18 cellular contexts compared by ENCODE assay signal in the genomic region with DNA sequence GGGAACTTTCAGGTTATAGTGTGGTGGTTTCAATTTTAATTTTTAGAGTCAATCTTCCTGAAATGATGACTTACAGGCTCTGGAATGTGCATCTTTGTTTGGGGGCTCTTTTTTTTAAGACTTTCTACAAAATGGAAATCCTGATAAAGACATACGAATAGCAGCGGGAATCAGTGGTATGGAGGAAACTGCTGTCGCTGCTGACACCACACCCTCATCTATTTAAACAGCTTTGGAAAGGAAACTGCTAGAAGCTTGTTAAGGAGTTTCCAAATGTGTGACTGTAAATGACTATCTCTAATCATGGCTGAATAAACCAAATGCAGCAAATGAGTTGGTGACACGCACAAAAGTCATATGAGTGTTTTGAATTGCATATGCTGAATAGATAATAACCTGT.
DNase-seq lines count a peak whose midpoint lies in the region; ATAC-seq and TF ChIP-seq lines count a peak whose summit lies in the region.
"Had no signal": no experiment of that assay in that cellular context is flagged by ENCODE, and none has a peak within 500 bp of the region (broad histone marks: within the 10 kb centered on the region; RNA-seq: fewer than 3 reads in every experiment).

No MANE protein-coding gene starts in this region.

- peak in 1 of 2 donors; percentile 14 for DNase-seq in heart right ventricle
- DNase-seq in right atrium auricular region (ENCODE audit: low spot score): no peak
- peak; percentile 23 for DNase-seq in choroid plexus epithelial cell (ENCODE audit: low read depth)
- no peak for DNase-seq in left ventricle myocardium superior
- DNase-seq in activated T-cell treated with anti-CD3 and anti-CD28 coated beads, Interleukin-2, amount 50 U/mL, for 48 hours: no peak
- no peak for DNase-seq in stimulated activated CD4-positive, alpha-beta T cell treated with anti-CD3 and anti-CD28 coated beads, Interleukin-1b, Interleukin-23, amount 100 ng/mL, for 48 hours
- DNase-seq in activated CD4-positive, CD25-positive, alpha-beta regulatory T cell treated with anti-CD3 and anti-CD28 coated beads, Interleukin-2, amount 50 U/mL, for 72 hours: no peak
- DNase-seq in ACHN: no peak
- DNase-seq: CD4-positive, alpha-beta T cell; DMS79 treated with DMSO at 0.1 percent for 48 hours; GF-D8; NCI-H1092; NCI-H1694; NCI-H446 treated with DMSO at 0.1 percent for 48 hours; Peyer's patch; SHP77 treated with DMSO at 0.1 percent for 48 hours had no signal

- no peaks in the 10 kb centered on the region for H3K36me3 ChIP-seq in heart right ventricle
- no peaks in the 10 kb centered on the region for H3K36me3 ChIP-seq in right atrium auricular region
- H3K36me3 ChIP-seq: Peyer's patch had no signal

- in situ Hi-C loops in ACHN (cut with HindIII; ENCODE audit: low pct_ligation_motif_present, low pct_unique_long_range_greater_than_20kb, low sequenced_read_pairs): no loop called here

- H3K9me3 ChIP-seq in heart right ventricle: no peaks in the 10 kb centered on the region
- no peaks in the 10 kb centered on the region for H3K9me3 ChIP-seq in right atrium auricular region
- H3K9me3 ChIP-seq: Peyer's patch had no signal

- peaks cover 0 to 42% (median 16%) of the 10 kb centered on the region in 9 donors for H3K4me1 ChIP-seq in heart right ventricle
- H3K4me1 ChIP-seq in right atrium auricular region: peaks cover 0 to 3% of the 10 kb centered on the region in 2 donors
- H3K4me1 ChIP-seq: Peyer's patch had no signal

- TF ChIP-seq CTCF in heart right ventricle (IDR thresholded peaks at IDR 0.05) (no peak), right atrium auricular region (IDR thresholded peaks at IDR 0.05) (no peak), choroid plexus epithelial cell (conservative IDR thresholded peaks at IDR 0.05; ENCODE audit: low read depth, low read length) (no peak)

- intact Hi-C loops in heart right ventricle (cut with DNase I) (no loop called here), left ventricle myocardium superior (cut with micrococcal nuclease) (no loop called here)

- ATAC-seq in heart right ventricle (peak in 7 of 8 donors; percentile 26 to 80 (median 72)), left ventricle myocardium superior (peak; percentile 38)
- ATAC-seq: GM23338, K562 had no signal

- WGBS in heart right ventricle, 2 donors: 35 to 38% methylated on average over 4 of the region's 4 CpGs

- H3K27me3 ChIP-seq in heart right ventricle (no peaks in the 10 kb centered on the region), right atrium auricular region (no peaks in the 10 kb centered on the region)
- H3K27me3 ChIP-seq: Peyer's patch had no signal

- H3K4me3 ChIP-seq in heart right ventricle: peak overlapping the region in 2 of 10 donors; percentile 6 to 15
- no peak overlapping the region for H3K4me3 ChIP-seq in right atrium auricular region
- no peak overlapping the region for H3K4me3 ChIP-seq in choroid plexus epithelial cell (ENCODE audit: low read depth, low read length)
- H3K4me3 ChIP-seq: GM23338, K562, Peyer's patch had no signal

- H3K27ac ChIP-seq in heart right ventricle (peak overlapping the region in 6 of 10 donors; percentile 11 to 65 (median 48)), right atrium auricular region (no peak overlapping the region)
- H3K27ac ChIP-seq: Peyer's patch had no signal

Comparison
In these comparisons a context has a peak if more than half of its experiments do, and no peak if none do; other contexts are left out.
1. H3K27ac ChIP-seq: peak in heart right ventricle (6 of 10); none in right atrium auricular region (0 of 2).